Comparison of ENCODE assay signal across 13 cellular contexts in genomic region chr1:61980561-61980960, GRCh38.
DNase-seq lines count a peak whose midpoint lies in the region; ATAC-seq, FAIRE-seq and TF ChIP-seq lines count a peak whose summit lies in the region.
"Had no signal": no experiment of that assay in that cellular context is flagged by ENCODE, and none has a peak within 500 bp of the region (broad histone marks: within the 10 kb centered on the region; RNA-seq: fewer than 3 reads in every experiment).

No MANE protein-coding gene starts in this region.

- no peaks in the 10 kb centered on the region for H4K20me1 ChIP-seq in SK-N-SH (ENCODE audit: insufficient read depth)

- H3K4me3 ChIP-seq in SK-N-SH (ENCODE audit: low read depth in 2 of 2, low read length in 1 of 2) = no peak overlapping the region
- H3K4me3 ChIP-seq in fibroblast of mammary gland (ENCODE audit: control insufficient read depth, low read depth, low read length) = no peak overlapping the region
- H3K4me3 ChIP-seq: esophagus muscularis mucosa, GM12878, upper lobe of left lung had no signal

- H2AFZ ChIP-seq in SK-N-SH (ENCODE audit: low read depth) = no peak overlapping the region

- H3K4me1 ChIP-seq in SK-N-SH (ENCODE audit: control insufficient read depth in 1 of 2, insufficient read depth in 2 of 2, low read depth in 1 of 2, low read length in 1 of 2) = no peaks in the 10 kb centered on the region; a peak in 2 of 4 replicates
- H3K4me1 ChIP-seq: esophagus muscularis mucosa, upper lobe of left lung had no signal

- POLR2A ChIA-PET in SK-N-SH (lab: Yijun Ruan, JAX) = no interaction called here

- no peaks in the 10 kb centered on the region for H3K9me2 ChIP-seq in SK-N-SH

- FAIRE-seq in H54 (lab: Jason Lieb, UNC) = no peak

- TF ChIP-seq RAD21 in SK-N-SH (IDR thresholded peaks at IDR 0.05; ENCODE audit: low read length) = no peak

- H3K27me3 ChIP-seq in SK-N-SH (ENCODE audit: insufficient read depth) = no peaks in the 10 kb centered on the region
- H3K27me3 ChIP-seq: esophagus muscularis mucosa, upper lobe of left lung had no signal

- H3K36me3 ChIP-seq in SK-N-SH (replicated peaks in 1 of 2; ENCODE audit: control insufficient read depth in 1 of 2, insufficient read depth in 2 of 2, low read length in 1 of 2) = no peaks in the 10 kb centered on the region
- H3K36me3 ChIP-seq: esophagus muscularis mucosa, upper lobe of left lung had no signal

- H3K27ac ChIP-seq in SK-N-SH (ENCODE audit: low read depth in 2 of 2, low read length in 1 of 2) = no peak overlapping the region
- H3K27ac ChIP-seq: esophagus muscularis mucosa, upper lobe of left lung had no signal

- H3K9me3 ChIP-seq in SK-N-SH = no peaks in the 10 kb centered on the region
- H3K9me3 ChIP-seq: esophagus muscularis mucosa, upper lobe of left lung had no signal

- no peaks in the 10 kb centered on the region for H3K79me2 ChIP-seq in SK-N-SH (ENCODE audit: insufficient read depth)

- no peaks in the 10 kb centered on the region for H3F3A ChIP-seq in SK-N-SH (replicated peaks; ENCODE audit: insufficient read depth)

- no peak for TF ChIP-seq EP300 in SK-N-SH (IDR thresholded peaks at IDR 0.05; ENCODE audit: borderline replicate concordance in 1 of 2, low read depth in 1 of 2, low read length in 1 of 2)

- ATAC-seq in SK-N-SH treated with all-trans-retinoic acid at 6 μM for 48 hours = no peak
- ATAC-seq: activated CD4-positive, CD25-positive, alpha-beta regulatory T cell treated with anti-CD3 and anti-CD28 coated beads, Interleukin-2, amount 50 U/mL, for 24 hours; GM12878 had no signal

- no peak overlapping the region for H3K4me2 ChIP-seq in SK-N-SH

- DNase-seq in SK-N-SH (peak; percentile 11), RPMI7951 (ENCODE audit: low read depth) (peak; percentile 5), fibroblast of mammary gland (ENCODE audit: low read depth) (peak; percentile 36), putamen (ENCODE audit: low spot score) (peak; percentile 12), SW480 (ENCODE audit: low spot score) (no peak), H54 (ENCODE audit: insufficient read length, low spot score) (no peak), LoVo (ENCODE audit: low spot score) (no peak)
- DNase-seq: NCI-H146, upper lobe of left lung had no signal

- no peak overlapping the region for H3K9ac ChIP-seq in SK-N-SH

- TF ChIP-seq CTCF in SK-N-SH (IDR thresholded peaks at IDR 0.05) (no peak), fibroblast of mammary gland (conservative IDR thresholded peaks at IDR 0.05; ENCODE audit: control insufficient read depth, insufficient read depth, low read depth, low read length) (no peak)

- 81% methylated on average over 4 of the region's 4 CpGs for WGBS in SK-N-SH (ENCODE audit: low lambda C conversion rate)

- CTCF ChIA-PET in SK-N-SH (lab: Yijun Ruan, JAX) = no interaction called here

- no peak for TF ChIP-seq POLR2A in H54 (IDR thresholded peaks at IDR 0.05; ENCODE audit: low read depth, low read length)

TF ChIP-seq in SK-N-SH, 30 proteins besides CTCF, POLR2A, EP300 and RAD21:
- no peak for TF ChIP-seq YY1 (IDR thresholded peaks at IDR 0.05; ENCODE audit: low read depth)
- no peak for TF ChIP-seq SMC3 (IDR thresholded peaks at IDR 0.05; ENCODE audit: low read depth, low read length)
- no peak for TF ChIP-seq FOXJ3 (CRISPR knock-in tag; IDR thresholded peaks at IDR 0.05)
- no peak for TF ChIP-seq GABPA (IDR thresholded peaks at IDR 0.05; ENCODE audit: low read depth)
- TF ChIP-seq RCOR1 (IDR thresholded peaks at IDR 0.05; ENCODE audit: low read length) = no peak
- TF ChIP-seq FOXM1 (IDR thresholded peaks at IDR 0.05; ENCODE audit: low read depth) = no peak
- no peak for TF ChIP-seq TEAD4 (IDR thresholded peaks at IDR 0.05; ENCODE audit: borderline replicate concordance, insufficient read depth)
- TF ChIP-seq TAF1 (IDR thresholded peaks at IDR 0.05; ENCODE audit: borderline replicate concordance, low read depth, low read length) = no peak
- no peak for TF ChIP-seq PBX3 (IDR thresholded peaks at IDR 0.05)
- no peak for TF ChIP-seq RFX5 (IDR thresholded peaks at IDR 0.05; ENCODE audit: low read length)

TF ChIP-seq in SK-N-SH treated with all-trans-retinoic acid at 6 μM for 48 hours, 23 proteins besides CTCF, POLR2A, EP300 and RAD21:
- TF ChIP-seq BACH2 (CRISPR knock-in tag; IDR thresholded peaks at IDR 0.05; ENCODE audit: borderline replicate concordance) = no peak
- TF ChIP-seq TCF4 (CRISPR knock-in tag; IDR thresholded peaks at IDR 0.05; ENCODE audit: borderline replicate concordance) = no peak
- TF ChIP-seq ZNF70 (CRISPR knock-in tag; IDR thresholded peaks at IDR 0.05) = no peak
- TF ChIP-seq CSRNP3 (CRISPR knock-in tag; IDR thresholded peaks at IDR 0.05) = no peak
- TF ChIP-seq RARB (CRISPR knock-in tag; IDR thresholded peaks at IDR 0.05) = no peak
- TF ChIP-seq TOX (CRISPR knock-in tag; IDR thresholded peaks at IDR 0.05; ENCODE audit: borderline replicate concordance) = no peak
- TF ChIP-seq ESRRG (CRISPR knock-in tag; IDR thresholded peaks at IDR 0.05) = no peak
- no peak for TF ChIP-seq ZC3H10 (CRISPR knock-in tag; IDR thresholded peaks at IDR 0.05)
- no peak for TF ChIP-seq ZFP3 (CRISPR knock-in tag; IDR thresholded peaks at IDR 0.05)
- TF ChIP-seq OSR1 (CRISPR knock-in tag; IDR thresholded peaks at IDR 0.05) = no peak

Comparison
In these comparisons a context has a peak if more than half of its experiments do, and no peak if none do; other contexts are left out.
1. DNase-seq: peak in SK-N-SH (single experiment), RPMI7951 (single experiment), fibroblast of mammary gland (single experiment) and putamen (single experiment); none in SW480 (single experiment), H54 (single experiment) and LoVo (single experiment).